Comparison of ENCODE assay signal across 30 cellular contexts in genomic region chr9:69370430-69370829, GRCh38. TPM values are rescaled to one million over a fixed set of nuclear protein-coding genes. Genes with fewer than 3 reads are reported as not detected.
DNase-seq lines count a peak whose midpoint lies in the region; ATAC-seq, FAIRE-seq and TF ChIP-seq lines count a peak whose summit lies in the region.
"Had no signal": no experiment of that assay in that cellular context is flagged by ENCODE, and none has a peak within 500 bp of the region (broad histone marks: within the 10 kb centered on the region; RNA-seq: fewer than 3 reads in every experiment).

No MANE protein-coding gene starts in this region.

- no peaks in the 10 kb centered on the region for H3K9me3 ChIP-seq in endothelial cell of umbilical vein (replicated peaks; ENCODE audit: control insufficient read depth, insufficient read depth, low read length)
- no peaks in the 10 kb centered on the region for H3K9me3 ChIP-seq in CD4-positive, alpha-beta T cell (ENCODE audit: control insufficient read depth, low read length)
- H3K9me3 ChIP-seq: right atrium auricular region, SK-N-SH, suprapubic skin had no signal

- no peaks in the 10 kb centered on the region for H3K36me3 Mint-ChIP-seq in CD4-positive, alpha-beta T cell (ENCODE audit: low read depth)
- H3K36me3 Mint-ChIP-seq: activated CD4-positive, alpha-beta memory T cell treated with anti-CD3 and anti-CD28 coated beads for 36 hours had no signal

- intact Hi-C loops in endothelial cell of umbilical vein (cut with micrococcal nuclease) = no loop called here
- intact Hi-C loops in CD4-positive, alpha-beta T cell (cut with DNase I, micrococcal nuclease) = no loop called here

- H3K27ac ChIP-seq in endothelial cell of umbilical vein (ENCODE audit: insufficient read depth, low read depth, low read length) = peak overlapping the region; percentile 50
- H3K27ac ChIP-seq in CD4-positive, alpha-beta T cell (ENCODE audit: low read depth, low read length) = no peak overlapping the region
- H3K27ac ChIP-seq: suprapubic skin had no signal

- no peak overlapping the region for H3K4me3 Mint-ChIP-seq in CD4-positive, alpha-beta T cell
- H3K4me3 Mint-ChIP-seq: activated B cell treated with CpG ODN at 0.5 μM for 24 hours; activated CD4-positive, alpha-beta memory T cell treated with anti-CD3 and anti-CD28 coated beads for 36 hours; dendritic cell treated with granulocyte-macrophage colony-stimulating factor and Interleukin-4, amounts not matched to agents 40 ng/mL and 50 ng/mL, for 4 days; naive B cell had no signal

- peak overlapping the region; percentile 66 for H2AFZ ChIP-seq in endothelial cell of umbilical vein (ENCODE audit: low read depth, low read length)

- peak overlapping the region; percentile 30 for H3K9ac ChIP-seq in endothelial cell of umbilical vein (replicated peaks; ENCODE audit: extremely low read depth, insufficient read depth, low read length)
- H3K9ac ChIP-seq: SK-N-SH had no signal

- no peaks in the 10 kb centered on the region for H3K9me1 ChIP-seq in endothelial cell of umbilical vein (replicated peaks; ENCODE audit: control insufficient read depth, extremely low read depth, insufficient read depth, low read length)

- dilution Hi-C loops in endothelial cell of umbilical vein (cut with MboI; ENCODE audit: extremely low pct_ligation_motif_present, low sequenced_read_pairs) = no loop called here

- TF ChIP-seq POLR2A in endothelial cell of umbilical vein (IDR thresholded peaks at IDR 0.05; ENCODE audit: low read depth, low read length) = no peak

- no peak overlapping the region for H3K4me3 ChIP-seq in endothelial cell of umbilical vein (replicated peaks in 1 of 3; ENCODE audit: insufficient read depth in 1 of 3, low read depth in 1 of 3, low read length in 3 of 3)
- H3K4me3 ChIP-seq: right atrium auricular region, suprapubic skin had no signal

- peak overlapping the region; percentile 68 for H3K4me2 ChIP-seq in endothelial cell of umbilical vein (ENCODE audit: insufficient read depth, low read length)
- H3K4me2 ChIP-seq: SK-N-SH had no signal

- POLR2A ChIA-PET in endothelial cell of umbilical vein (lab: Charles Lee) = no interaction called here
- POLR2A ChIA-PET in CD4-positive, alpha-beta T cell (lab: Charles Lee) = no interaction called here

- DNase-seq in COLO829 (ENCODE audit: low spot score) (peak; percentile 48), SK-MEL-5 (ENCODE audit: low read depth, low spot score) (peak; percentile 66), endothelial cell of umbilical vein (ENCODE audit: low read depth, low spot score) (peak; percentile 89), lung microvascular endothelial cell (ENCODE audit: low read depth in 2 of 2) (peak; percentile 34 to 82), NAMALWA (ENCODE audit: low spot score) (no peak), NCI-H345 treated with DMSO at 0.1 percent for 48 hours (lab: John Stamatoyannopoulos, UW; ENCODE audit: unreplicated experiment) (no peak)
- no peak for DNase-seq in CD4-positive, alpha-beta T cell
- DNase-seq in activated effector memory CD4-positive, alpha-beta T cell treated with Interleukin-2 at 50 U/mL for 16 hours = no peak
- DNase-seq: activated B cell treated with CpG ODN at 0.5 μM for 24 hours; activated CD4-positive, alpha-beta memory T cell treated with anti-CD3 and anti-CD28 coated beads for 36 hours; activated effector memory CD4-positive, alpha-beta T cell treated with anti-CD3 and anti-CD28 coated beads, Interleukin-2, amount 50 U/mL, for 16 hours; C1 segment of cervical spinal cord; naive B cell; NCI-H1417; NCI-H2081 treated with DMSO at 0.1 percent for 48 hours; NCI-H446 treated with DMSO at 0.1 percent for 48 hours; occipital lobe; SK-N-SH; stimulated activated CD4-positive, alpha-beta T cell treated with anti-CD3 and anti-CD28 coated beads, Interleukin-15, amount 100 ng/mL, for 24 hours; T-helper 9 cell had no signal

- ATAC-seq in CD4-positive, alpha-beta T cell (ENCODE audit: poor library complexity) = no peak
- ATAC-seq: Panc1 had no signal

- no peak overlapping the region for H3K27ac Mint-ChIP-seq in CD4-positive, alpha-beta T cell
- H3K27ac Mint-ChIP-seq: activated B cell treated with CpG ODN at 0.5 μM for 24 hours; activated CD4-positive, alpha-beta memory T cell treated with anti-CD3 and anti-CD28 coated beads for 36 hours; dendritic cell treated with granulocyte-macrophage colony-stimulating factor and Interleukin-4, amounts not matched to agents 40 ng/mL and 50 ng/mL, for 4 days; naive B cell had no signal

- no peak for TF ChIP-seq CTCF in endothelial cell of umbilical vein (IDR thresholded peaks at IDR 0.05; ENCODE audit: extremely low read depth in 1 of 2, insufficient read depth in 1 of 2, low read depth in 1 of 2, low read length in 2 of 2)
- TF ChIP-seq CTCF in CD4-positive, alpha-beta T cell (IDR thresholded peaks at IDR 0.05) = no peak

- FAIRE-seq in endothelial cell of umbilical vein (lab: Jason Lieb, UNC) = peak; percentile 28
- FAIRE-seq: G401.6, GM18507, H1, urothelium cell line had no signal

- H3K27me3 ChIP-seq in endothelial cell of umbilical vein (ENCODE audit: control insufficient read depth in 2 of 2, insufficient read depth in 2 of 2, low read length in 2 of 2) = no peaks in the 10 kb centered on the region
- H3K27me3 ChIP-seq in CD4-positive, alpha-beta T cell (ENCODE audit: control insufficient read depth, insufficient read depth, low read length) = peaks cover 5% of the 10 kb centered on the region
- H3K27me3 ChIP-seq: right atrium auricular region, suprapubic skin had no signal

- no peaks in the 10 kb centered on the region for H3K36me3 ChIP-seq in endothelial cell of umbilical vein (ENCODE audit: control insufficient read depth in 2 of 2, extremely low read depth in 1 of 2, insufficient read depth in 2 of 2, low read length in 2 of 2)
- H3K36me3 ChIP-seq: right atrium auricular region, suprapubic skin had no signal

- no peaks in the 10 kb centered on the region for H3K9me3 Mint-ChIP-seq in CD4-positive, alpha-beta T cell
- H3K9me3 Mint-ChIP-seq: activated CD4-positive, alpha-beta memory T cell treated with anti-CD3 and anti-CD28 coated beads for 36 hours; dendritic cell treated with granulocyte-macrophage colony-stimulating factor and Interleukin-4, amounts not matched to agents 40 ng/mL and 50 ng/mL, for 4 days had no signal

- CTCF ChIA-PET in endothelial cell of umbilical vein (lab: Charles Lee) = interaction anchor here (0.7 to 1.8 kb wide), 9 partner anchors 8 to 177 kb away, joined by 3 to 10 read pairs (median 5); no protein-coding TSS in a partner anchor
- CTCF ChIA-PET in CD4-positive, alpha-beta T cell (lab: Charles Lee) = no interaction called here

- no peaks in the 10 kb centered on the region for H3K4me1 Mint-ChIP-seq in CD4-positive, alpha-beta T cell (ENCODE audit: low read depth)
- H3K4me1 Mint-ChIP-seq: activated B cell treated with CpG ODN at 0.5 μM for 24 hours, naive B cell had no signal

- H3K27me3 Mint-ChIP-seq in CD4-positive, alpha-beta T cell = peaks cover 39% of the 10 kb centered on the region

- no peaks in the 10 kb centered on the region for H4K20me1 ChIP-seq in endothelial cell of umbilical vein (replicated peaks; ENCODE audit: control insufficient read depth, extremely low read depth, insufficient read depth, low read length)

- peaks cover 21% of the 10 kb centered on the region for H3K4me1 ChIP-seq in endothelial cell of umbilical vein (ENCODE audit: control insufficient read depth, extremely low read depth, insufficient read depth, low read length)
- H3K4me1 ChIP-seq: suprapubic skin had no signal

- no TSS peak for BruUV-seq in endothelial cell of umbilical vein (replicated peaks; lab: Mats Ljungman, UMichigan)

- H3K79me2 ChIP-seq in endothelial cell of umbilical vein (ENCODE audit: control insufficient read depth, insufficient read depth, low read length) = no peaks in the 10 kb centered on the region

- in situ Hi-C loops in SK-MEL-5 (cut with HindIII; ENCODE audit: low pct_unique_long_range_greater_than_20kb, low sequenced_read_pairs) = no loop called here

TF ChIP-seq in endothelial cell of umbilical vein, 7 proteins besides CTCF, POLR2A, EP300 and RAD21:
- TF ChIP-seq JUN (IDR thresholded peaks at IDR 0.05; ENCODE audit: borderline replicate concordance, insufficient read depth, insufficient read length, low read depth) (peak; percentile 29), EZH2 (IDR thresholded peaks at IDR 0.05; ENCODE audit: borderline replicate concordance, low read depth, low read length, severe bottlenecking) (no peak)
TF ChIP-seq in endothelial cell of umbilical vein: peak in this region for 1.

RNA-seq across cellular contexts. Expression of gene ENTREP1, which starts 45.4 kb away (rescaled TPM):
- total RNA-seq in SK-MEL-5 (2014; rRNA removed; shearing (Covaris generic)) = 2.7 and 3.1 TPM in 2 replicates
- polyA plus RNA-seq in SK-MEL-5 (2015; cell fraction: cytosol; rRNA removed) = 6.4 and 7.5 TPM in 2 replicates
- polyA plus RNA-seq in SK-MEL-5 (2015; cell fraction: nucleus; rRNA removed) = 43.2 and 46.7 TPM in 2 replicates
- total RNA-seq in endothelial cell of umbilical vein = 5.0 and 7.1 TPM in 2 replicates
- 13.5 and 14.6 TPM in 2 replicates for polyA plus RNA-seq in endothelial cell of umbilical vein
- 4.8 and 5.8 TPM in 2 replicates for polyA plus RNA-seq in endothelial cell of umbilical vein (2011; cell fraction: cytosol; rRNA removed)
- polyA plus RNA-seq in endothelial cell of umbilical vein (2011; cell fraction: nucleus; rRNA removed) = 63.9 and 99.7 TPM in 2 replicates
- 2.1 and 3.2 TPM in 2 replicates for polyA plus RNA-seq in endothelial cell of umbilical vein (2012)
- 15.2 and 18.3 TPM in 2 replicates for polyA minus RNA-seq in endothelial cell of umbilical vein
- polyA minus RNA-seq in endothelial cell of umbilical vein (2011; cell fraction: cytosol; rRNA and poly(A)+ RNA removed) = 0.51 TPM
- polyA minus RNA-seq in endothelial cell of umbilical vein (2011; cell fraction: nucleus; rRNA and poly(A)+ RNA removed) = 20.0 and 22.9 TPM in 2 replicates
- 3.3 and 11.1 TPM in 2 replicates for total RNA-seq in lung microvascular endothelial cell
- under 1 TPM; 0.08 to 0.14 TPM for total RNA-seq in CD4-positive, alpha-beta T cell
- total RNA-seq: activated B cell treated with CpG ODN at 0.5 μM for 24 hours, fibroblast of villous mesenchyme had no signal
- polyA plus RNA-seq: AG04450, SK-N-SH had no signal

Comparison
In these comparisons a context has a peak if more than half of its experiments do, and no peak if none do; other contexts are left out.
1. DNase-seq: peak in COLO829 (single experiment), SK-MEL-5 (single experiment), endothelial cell of umbilical vein (single experiment) and lung microvascular endothelial cell (2 of 2); none in CD4-positive, alpha-beta T cell (0 of 10), NAMALWA (single experiment), activated effector memory CD4-positive, alpha-beta T cell treated with Interleukin-2 at 50 U/mL for 16 hours (single experiment) and NCI-H345 treated with DMSO at 0.1 percent for 48 hours (single experiment).